In genomic region chr6:117919775-117920492, GRCh38 we compare ENCODE assay signal across 12 cellular contexts. TPM values are rescaled to one million over a fixed set of nuclear protein-coding genes. Genes with fewer than 3 reads are reported as not detected.
DNase-seq lines count a peak whose midpoint lies in the region; ATAC-seq and TF ChIP-seq lines count a peak whose summit lies in the region.
"Had no signal": no experiment of that assay in that cellular context is flagged by ENCODE, and none has a peak within 500 bp of the region (broad histone marks: within the 10 kb centered on the region; RNA-seq: fewer than 3 reads in every experiment).

No MANE protein-coding gene starts in this region.

- BruUV-seq in PC-3 (replicated peaks; lab: Mats Ljungman, UMichigan), result no TSS peak

- no peaks in the 10 kb centered on the region for H3K4me1 Mint-ChIP-seq in stimulated activated naive CD8-positive, alpha-beta T cell treated with anti-CD3 and anti-CD28 coated beads, Interleukin-15, amount 100 ng/mL, for 72 hours
- no peaks in the 10 kb centered on the region for H3K4me1 Mint-ChIP-seq in CD8-positive, alpha-beta memory T cell
- H3K4me1 Mint-ChIP-seq: memory B cell had no signal

- H3K9me3 Mint-ChIP-seq in stimulated activated naive CD8-positive, alpha-beta T cell treated with anti-CD3 and anti-CD28 coated beads, Interleukin-15, amount 100 ng/mL, for 72 hours, result no peaks in the 10 kb centered on the region
- H3K9me3 Mint-ChIP-seq in CD8-positive, alpha-beta memory T cell, result no peaks in the 10 kb centered on the region
- H3K9me3 Mint-ChIP-seq: activated naive CD4-positive, alpha-beta T cell treated with anti-CD3 and anti-CD28 coated beads, Interleukin-2, amount 50 U/mL, for 72 hours; memory B cell had no signal

- H3K27ac ChIP-seq in muscle layer of duodenum (ENCODE audit: low read length) (no peak overlapping the region), aorta (ENCODE audit: low read depth in 1 of 2, low read length in 2 of 2) (no peak overlapping the region), PC-3 (ENCODE audit: low read length) (no peak overlapping the region)
- no peak overlapping the region for H3K27ac ChIP-seq in CD8-positive, alpha-beta memory T cell (ENCODE audit: low read depth, low read length)
- H3K27ac ChIP-seq: BLaER1 treated with 17β-estradiol and CSF1 and Interleukin-3, amounts not matched to agents 10 nM and 100 nM had no signal

- H3K27me3 Mint-ChIP-seq in stimulated activated naive CD8-positive, alpha-beta T cell treated with anti-CD3 and anti-CD28 coated beads, Interleukin-15, amount 100 ng/mL, for 72 hours, result peaks cover 8% of the 10 kb centered on the region
- H3K27me3 Mint-ChIP-seq in CD8-positive, alpha-beta memory T cell, result peaks cover 3 to 4% of the 10 kb centered on the region in 2 donors

- peak; percentile 67 for ATAC-seq in stimulated activated naive CD8-positive, alpha-beta T cell treated with anti-CD3 and anti-CD28 coated beads, Interleukin-15, amount 100 ng/mL, for 72 hours
- no peak for ATAC-seq in stimulated activated naive CD8-positive, alpha-beta T cell treated with anti-CD3 and anti-CD28 coated beads, Interleukin-15, Interleukin-2, amounts not matched to agents 100 U/mL and 50 U/mL, for 24 hours
- ATAC-seq in aorta (ENCODE audit: low FRiP score) (peak; percentile 64), HG03139 (IDR thresholded peaks at IDR 0.05; ENCODE audit: unreplicated experiment) (no peak), PC-3 (no peak)
- ATAC-seq: activated naive CD4-positive, alpha-beta T cell treated with anti-CD3 and anti-CD28 coated beads, Interleukin-2, amount 50 U/mL, for 72 hours had no signal

- no peaks in the 10 kb centered on the region for H3K4me1 ChIP-seq in muscle layer of duodenum (ENCODE audit: control insufficient read depth in 1 of 2, insufficient read depth in 2 of 2, low read length in 2 of 2)
- no peaks in the 10 kb centered on the region for H3K4me1 ChIP-seq in aorta (ENCODE audit: control insufficient read depth in 1 of 2, insufficient read depth in 2 of 2, low read length in 2 of 2)
- no peaks in the 10 kb centered on the region for H3K4me1 ChIP-seq in CD8-positive, alpha-beta memory T cell (ENCODE audit: insufficient read depth, low read length)
- no peaks in the 10 kb centered on the region for H3K4me1 ChIP-seq in PC-3 (ENCODE audit: insufficient read depth, low read length)
- H3K4me1 ChIP-seq: BLaER1 treated with 17β-estradiol and CSF1 and Interleukin-3, amounts not matched to agents 10 nM and 100 nM had no signal

- H3K4me3 Mint-ChIP-seq in stimulated activated naive CD8-positive, alpha-beta T cell treated with anti-CD3 and anti-CD28 coated beads, Interleukin-15, amount 100 ng/mL, for 72 hours, result no peak overlapping the region
- no peak overlapping the region for H3K4me3 Mint-ChIP-seq in CD8-positive, alpha-beta memory T cell
- H3K4me3 Mint-ChIP-seq: memory B cell had no signal

- no peak overlapping the region for H3K9ac ChIP-seq in PC-3 (ENCODE audit: low read length)
- H3K9ac ChIP-seq: BLaER1 treated with 17β-estradiol and CSF1 and Interleukin-3, amounts not matched to agents 10 nM and 100 nM had no signal

- no peaks in the 10 kb centered on the region for H3F3A ChIP-seq in PC-3 (ENCODE audit: low read length, unreplicated experiment)

- H3K36me3 ChIP-seq in muscle layer of duodenum (ENCODE audit: control insufficient read depth in 1 of 2, insufficient read depth in 2 of 2, low read length in 2 of 2) (no peaks in the 10 kb centered on the region), aorta (ENCODE audit: control insufficient read depth in 1 of 2, insufficient read depth in 2 of 2, low read length in 1 of 2) (no peaks in the 10 kb centered on the region), PC-3 (ENCODE audit: low read depth, low read length) (no peaks in the 10 kb centered on the region)
- H3K36me3 ChIP-seq in CD8-positive, alpha-beta memory T cell (ENCODE audit: insufficient read depth, low read length), result no peaks in the 10 kb centered on the region
- H3K36me3 ChIP-seq: BLaER1 treated with 17β-estradiol and CSF1 and Interleukin-3, amounts not matched to agents 10 nM and 100 nM had no signal

- peak overlapping the region; percentile 7 to 58 for H3K4me3 ChIP-seq in muscle layer of duodenum (ENCODE audit: low read depth in 1 of 2, low read length in 2 of 2)
- H3K4me3 ChIP-seq in aorta (ENCODE audit: low read length in 2 of 2), result no peak overlapping the region
- H3K4me3 ChIP-seq in CD8-positive, alpha-beta memory T cell (ENCODE audit: low read length), result no peak overlapping the region
- H3K4me3 ChIP-seq in PC-3 (ENCODE audit: low read length), result no peak overlapping the region
- H3K4me3 ChIP-seq: BLaER1 treated with 17β-estradiol and CSF1 and Interleukin-3, amounts not matched to agents 10 nM and 100 nM had no signal

- H3K27me3 ChIP-seq in muscle layer of duodenum (ENCODE audit: low read depth, low read length) (no peaks in the 10 kb centered on the region), aorta (ENCODE audit: control insufficient read depth in 1 of 2, insufficient read depth in 2 of 2, low read length in 1 of 2) (no peaks in the 10 kb centered on the region), PC-3 (ENCODE audit: low read length) (peaks cover 16% of the 10 kb centered on the region)
- no peaks in the 10 kb centered on the region for H3K27me3 ChIP-seq in CD8-positive, alpha-beta memory T cell (ENCODE audit: insufficient read depth, low read length, poor library complexity, severe bottlenecking)
- H3K27me3 ChIP-seq: BLaER1 treated with 17β-estradiol and CSF1 and Interleukin-3, amounts not matched to agents 10 nM and 100 nM had no signal

- H3K9me3 ChIP-seq in muscle layer of duodenum (ENCODE audit: control insufficient read depth in 1 of 2, low read length in 2 of 2) (no peaks in the 10 kb centered on the region), aorta (ENCODE audit: control insufficient read depth, low read length) (no peaks in the 10 kb centered on the region), PC-3 (ENCODE audit: low read length) (no peaks in the 10 kb centered on the region)
- no peaks in the 10 kb centered on the region for H3K9me3 ChIP-seq in CD8-positive, alpha-beta memory T cell (ENCODE audit: low read length)

- no peaks in the 10 kb centered on the region for H3K36me3 Mint-ChIP-seq in CD8-positive, alpha-beta memory T cell
- H3K36me3 Mint-ChIP-seq: activated naive CD4-positive, alpha-beta T cell treated with anti-CD3 and anti-CD28 coated beads, Interleukin-2, amount 50 U/mL, for 72 hours; memory B cell had no signal

- no peak for TF ChIP-seq CTCF in PC-3 (conservative IDR thresholded peaks at IDR 0.05; ENCODE audit: low read depth, low read length)

- CTCF ChIA-PET in CD8-positive, alpha-beta memory T cell (lab: Charles Lee), result no interaction called here
- CTCF ChIA-PET in PC-3 (lab: Charles Lee), result interaction anchor here (0.6 kb wide), 1 partner anchor 246 kb away, joined by 3 read pairs; no protein-coding TSS in a partner anchor

- H3K79me2 ChIP-seq in PC-3 (ENCODE audit: low read length), result no peaks in the 10 kb centered on the region

- no peak overlapping the region for H3K4me2 ChIP-seq in PC-3 (ENCODE audit: low read length)
- H3K4me2 ChIP-seq: BLaER1 treated with 17β-estradiol and CSF1 and Interleukin-3, amounts not matched to agents 10 nM and 100 nM had no signal

- no peak for DNase-seq in stimulated activated naive CD8-positive, alpha-beta T cell treated with anti-CD3 and anti-CD28 coated beads, Interleukin-15, amount 100 ng/mL, for 72 hours
- DNase-seq in stimulated activated naive CD8-positive, alpha-beta T cell treated with anti-CD3 and anti-CD28 coated beads, Interleukin-15, Interleukin-2, amounts not matched to agents 100 U/mL and 50 U/mL, for 24 hours, result no peak
- DNase-seq in ecto neural progenitor cell (ENCODE audit: low spot score) (peak; percentile 83), aorta (peak; percentile 46 to 76), PC-3 (no peak)
- no peak for DNase-seq in CD8-positive, alpha-beta memory T cell
- DNase-seq: NCI-H345 had no signal

- intact Hi-C loops in aorta (cut with DNase I) (no loop called here), PC-3 (cut with micrococcal nuclease) (no loop called here)

- H3K9me2 ChIP-seq in PC-3 (replicated peaks; ENCODE audit: low read length), result no peaks in the 10 kb centered on the region

- no peak overlapping the region for H2AFZ ChIP-seq in PC-3 (ENCODE audit: low read length)

- H4K20me1 ChIP-seq in PC-3 (ENCODE audit: low read length), result no peaks in the 10 kb centered on the region
- H4K20me1 ChIP-seq: BLaER1 treated with 17β-estradiol and CSF1 and Interleukin-3, amounts not matched to agents 10 nM and 100 nM had no signal

- 1 to 2% methylated on average over 37 of the region's 37 CpGs for WGBS in aorta, 2 donors

- POLR2A ChIA-PET in CD8-positive, alpha-beta memory T cell (lab: Charles Lee), result no interaction called here
- POLR2A ChIA-PET in PC-3 (lab: Charles Lee; ENCODE audit: unreplicated experiment), result no interaction called here

- no peak overlapping the region for H3K27ac Mint-ChIP-seq in stimulated activated naive CD8-positive, alpha-beta T cell treated with anti-CD3 and anti-CD28 coated beads, Interleukin-15, amount 100 ng/mL, for 72 hours
- H3K27ac Mint-ChIP-seq in CD8-positive, alpha-beta memory T cell, result no peak overlapping the region
- H3K27ac Mint-ChIP-seq: activated naive CD4-positive, alpha-beta T cell treated with anti-CD3 and anti-CD28 coated beads, Interleukin-2, amount 50 U/mL, for 72 hours; memory B cell had no signal

RNA-seq across cellular contexts. Expression of gene SLC35F1, which starts 12.9 kb away (rescaled TPM):
- total RNA-seq in aorta (1 to 10 TPM in 1 of 2 donors, under 1 TPM in 1; 0.81 to 1.6 TPM), PC-3 (2014; rRNA removed) (not detected in 2 replicates)
- 1 to 10 TPM in 1 of 2 donors, under 1 TPM in 1; 0.59 to 1.9 TPM for polyA plus RNA-seq in aorta
- not detected for total RNA-seq in CD8-positive, alpha-beta memory T cell
- not detected for polyA plus RNA-seq in CD8-positive, alpha-beta memory T cell
- total RNA-seq: activated naive CD4-positive, alpha-beta T cell treated with anti-CD3 and anti-CD28 coated beads, Interleukin-2, amount 50 U/mL, for 72 hours had no signal

Comparison
In these comparisons a context has a peak if more than half of its experiments do, and no peak if none do; other contexts are left out.
1. ATAC-seq: peak in stimulated activated naive CD8-positive, alpha-beta T cell treated with anti-CD3 and anti-CD28 coated beads, Interleukin-15, amount 100 ng/mL, for 72 hours (single experiment) and aorta (single experiment); none in stimulated activated naive CD8-positive, alpha-beta T cell treated with anti-CD3 and anti-CD28 coated beads, Interleukin-15, Interleukin-2, amounts not matched to agents 100 U/mL and 50 U/mL, for 24 hours (single experiment), HG03139 (single experiment) and PC-3 (single experiment).
2. DNase-seq: peak in ecto neural progenitor cell (single experiment) and aorta (2 of 2); none in stimulated activated naive CD8-positive, alpha-beta T cell treated with anti-CD3 and anti-CD28 coated beads, Interleukin-15, amount 100 ng/mL, for 72 hours (0 of 2), stimulated activated naive CD8-positive, alpha-beta T cell treated with anti-CD3 and anti-CD28 coated beads, Interleukin-15, Interleukin-2, amounts not matched to agents 100 U/mL and 50 U/mL, for 24 hours (single experiment), CD8-positive, alpha-beta memory T cell (0 of 5) and PC-3 (single experiment).
3. H3K4me3 ChIP-seq: peak in muscle layer of duodenum (2 of 2); none in aorta (0 of 2), CD8-positive, alpha-beta memory T cell (single experiment) and PC-3 (single experiment).